In genomic region chr16:89312598-89313299, GRCh38 we compare ENCODE assay signal across 1 cellular context.
TF ChIP-seq lines count a peak whose summit lies in the region.

No MANE protein-coding gene starts in this region.

TF ChIP-seq in K562, 482 proteins besides CTCF, POLR2A, EP300 and RAD21:
- TF ChIP-seq ETV5 (CRISPR knock-in tag; IDR thresholded peaks at IDR 0.05; ENCODE audit: low read depth) (no peak), NONO (IDR thresholded peaks at IDR 0.05; ENCODE audit: low read depth in 2 of 2, low read length in 1 of 2) (no peak), POLR2AphosphoS2 (IDR thresholded peaks at IDR 0.05; ENCODE audit: low read length) (0 out of 2 replicates have a peak, but pooled peaks have one; percentile 46), L3MBTL2 (IDR thresholded peaks at IDR 0.05) (no peak), ZBTB17 (CRISPR knock-in tag; IDR thresholded peaks at IDR 0.05) (no peak), RBM22 (IDR thresholded peaks at IDR 0.05; ENCODE audit: low read depth, low read length, poor library complexity, severe bottlenecking) (peak; percentile 45), MED1 (CRISPR knock-in tag; IDR thresholded peaks at IDR 0.05; ENCODE audit: borderline replicate concordance) (no peak), ZNF175 (CRISPR knock-in tag; IDR thresholded peaks at IDR 0.05; ENCODE audit: low read depth) (no peak), ETS2 (tag; IDR thresholded peaks at IDR 0.05; ENCODE audit: borderline replicate concordance, poor library complexity, severe bottlenecking) (no peak), POLR2G (IDR thresholded peaks at IDR 0.05; ENCODE audit: low read depth, low read length) (0 out of 2 replicates have a peak, but pooled peaks have one; percentile 33), KDM2B (CRISPR knock-in tag; IDR thresholded peaks at IDR 0.05) (no peak)
